13 cellular contexts compared by ENCODE assay signal in genomic region chr13:99972190-99972731, GRCh38. TPM values are rescaled to one million over a fixed set of nuclear protein-coding genes. Genes with fewer than 3 reads are reported as not detected.
DNase-seq lines count a peak whose midpoint lies in the region; ATAC-seq lines count a peak whose summit lies in the region.
"Had no signal": no experiment of that assay in that cellular context is flagged by ENCODE, and none has a peak within 500 bp of the region (broad histone marks: within the 10 kb centered on the region; RNA-seq: fewer than 3 reads in every experiment).

No MANE protein-coding gene starts in this region.

- ATAC-seq in activated CD8-positive, alpha-beta T cell treated with anti-CD3 and anti-CD28 coated beads, Interleukin-2, amount 10 ng/mL, durations not matched to agents 7 days and 5 days = no peak
- ATAC-seq in stimulated activated naive B cell treated with anti-CD40 and anti-IgM and Interleukin-4, amounts not matched to agents 10 μg/mL and 1 μg/mL and 100 μg/mL, for 72 hours (replicated peaks) = no peak
- ATAC-seq in HG03354 (IDR thresholded peaks at IDR 0.05; ENCODE audit: poor library complexity, severe bottlenecking, unreplicated experiment) (no peak), left colon (no peak)
- ATAC-seq: esophagus mucosa had no signal

- H3K36me3 Mint-ChIP-seq in activated naive CD8-positive, alpha-beta T cell = peaks cover 8% of the 10 kb centered on the region
- H3K36me3 Mint-ChIP-seq in activated naive CD8-positive, alpha-beta T cell treated with anti-CD3 and anti-CD28 coated beads for 36 hours = peaks cover 8% of the 10 kb centered on the region
- peaks cover 13% of the 10 kb centered on the region for H3K36me3 Mint-ChIP-seq in activated CD8-positive, alpha-beta T cell treated with anti-CD3 and anti-CD28 coated beads, Interleukin-2, amount 10 ng/mL, durations not matched to agents 7 days and 5 days (ENCODE audit: low read depth)
- H3K36me3 Mint-ChIP-seq in stimulated activated naive B cell treated with anti-CD40 and anti-IgM and Interleukin-4, amounts not matched to agents 10 μg/mL and 1 μg/mL and 100 μg/mL, for 72 hours = peaks cover 10 to 14% of the 10 kb centered on the region in 2 donors

- DNase-seq in activated naive CD8-positive, alpha-beta T cell treated with anti-CD3 and anti-CD28 coated beads for 36 hours = no peak
- DNase-seq in activated CD8-positive, alpha-beta T cell treated with anti-CD3 and anti-CD28 coated beads, Interleukin-2, amount 10 ng/mL, durations not matched to agents 7 days and 5 days = no peak
- no peak for DNase-seq in stimulated activated naive B cell treated with anti-CD40 and anti-IgM and Interleukin-4, amounts not matched to agents 10 μg/mL and 1 μg/mL and 100 μg/mL, for 72 hours
- DNase-seq in GM19240 (ENCODE audit: insufficient read length, low spot score) (no peak), left colon (no peak)
- DNase-seq: brain microvascular endothelial cell; KBM-7; NCI-H187; NK-92 treated with Interleukin-12 subunit alpha and Interleukin-12 subunit beta, amount 100 ng/mL, for 24 hours had no signal

- intact Hi-C loops in left colon (cut with DNase I, micrococcal nuclease) = no loop called here

- CTCF ChIA-PET in activated CD8-positive, alpha-beta T cell treated with anti-CD3 and anti-CD28 coated beads, Interleukin-2, amount 10 ng/mL, durations not matched to agents 7 days and 5 days (lab: Charles Lee) = no interaction called here

- peak overlapping the region; percentile 51 for H3K4me3 Mint-ChIP-seq in activated naive CD8-positive, alpha-beta T cell
- H3K4me3 Mint-ChIP-seq in activated naive CD8-positive, alpha-beta T cell treated with anti-CD3 and anti-CD28 coated beads for 36 hours = no peak overlapping the region
- H3K4me3 Mint-ChIP-seq in activated CD8-positive, alpha-beta T cell treated with anti-CD3 and anti-CD28 coated beads, Interleukin-2, amount 10 ng/mL, durations not matched to agents 7 days and 5 days = peak overlapping the region; percentile 39
- H3K4me3 Mint-ChIP-seq in stimulated activated naive B cell treated with anti-CD40 and anti-IgM and Interleukin-4, amounts not matched to agents 10 μg/mL and 1 μg/mL and 100 μg/mL, for 72 hours = peak overlapping the region; percentile 41 to 66

- H3K4me1 Mint-ChIP-seq in activated naive CD8-positive, alpha-beta T cell (ENCODE audit: low read depth) = peaks cover 24% of the 10 kb centered on the region
- peaks cover 20% of the 10 kb centered on the region for H3K4me1 Mint-ChIP-seq in activated naive CD8-positive, alpha-beta T cell treated with anti-CD3 and anti-CD28 coated beads for 36 hours
- H3K4me1 Mint-ChIP-seq in activated CD8-positive, alpha-beta T cell treated with anti-CD3 and anti-CD28 coated beads, Interleukin-2, amount 10 ng/mL, durations not matched to agents 7 days and 5 days (ENCODE audit: low read depth) = peaks cover 13% of the 10 kb centered on the region
- H3K4me1 Mint-ChIP-seq in stimulated activated naive B cell treated with anti-CD40 and anti-IgM and Interleukin-4, amounts not matched to agents 10 μg/mL and 1 μg/mL and 100 μg/mL, for 72 hours = peaks cover 13 to 32% of the 10 kb centered on the region in 2 donors

- peak overlapping the region; percentile 33 for H3K4me3 ChIP-seq in iPS-11a (ENCODE audit: low read depth, low read length)

- peaks cover 23% of the 10 kb centered on the region for H3K9me3 Mint-ChIP-seq in activated naive CD8-positive, alpha-beta T cell (ENCODE audit: low read depth)
- peaks cover 29% of the 10 kb centered on the region for H3K9me3 Mint-ChIP-seq in activated naive CD8-positive, alpha-beta T cell treated with anti-CD3 and anti-CD28 coated beads for 36 hours
- H3K9me3 Mint-ChIP-seq in activated CD8-positive, alpha-beta T cell treated with anti-CD3 and anti-CD28 coated beads, Interleukin-2, amount 10 ng/mL, durations not matched to agents 7 days and 5 days (ENCODE audit: insufficient read depth) = peaks cover 4% of the 10 kb centered on the region
- H3K9me3 Mint-ChIP-seq in stimulated activated naive B cell treated with anti-CD40 and anti-IgM and Interleukin-4, amounts not matched to agents 10 μg/mL and 1 μg/mL and 100 μg/mL, for 72 hours = peaks cover 4% of the 10 kb centered on the region in 2 donors

- peaks cover 58% of the 10 kb centered on the region for H3K27me3 Mint-ChIP-seq in activated naive CD8-positive, alpha-beta T cell
- H3K27me3 Mint-ChIP-seq in activated naive CD8-positive, alpha-beta T cell treated with anti-CD3 and anti-CD28 coated beads for 36 hours = peaks cover 85% of the 10 kb centered on the region
- H3K27me3 Mint-ChIP-seq in activated CD8-positive, alpha-beta T cell treated with anti-CD3 and anti-CD28 coated beads, Interleukin-2, amount 10 ng/mL, durations not matched to agents 7 days and 5 days (ENCODE audit: low read depth) = peaks cover 76% of the 10 kb centered on the region
- peaks cover 71 to 84% of the 10 kb centered on the region in 2 donors for H3K27me3 Mint-ChIP-seq in stimulated activated naive B cell treated with anti-CD40 and anti-IgM and Interleukin-4, amounts not matched to agents 10 μg/mL and 1 μg/mL and 100 μg/mL, for 72 hours

- POLR2A ChIA-PET in activated CD8-positive, alpha-beta T cell treated with anti-CD3 and anti-CD28 coated beads, Interleukin-2, amount 10 ng/mL, durations not matched to agents 7 days and 5 days (lab: Charles Lee) = no interaction called here

- peak overlapping the region; percentile 46 for H3K27ac Mint-ChIP-seq in activated naive CD8-positive, alpha-beta T cell
- no peak overlapping the region for H3K27ac Mint-ChIP-seq in activated naive CD8-positive, alpha-beta T cell treated with anti-CD3 and anti-CD28 coated beads for 36 hours
- peak overlapping the region; percentile 62 for H3K27ac Mint-ChIP-seq in activated CD8-positive, alpha-beta T cell treated with anti-CD3 and anti-CD28 coated beads, Interleukin-2, amount 10 ng/mL, durations not matched to agents 7 days and 5 days
- peak overlapping the region; percentile 89 for H3K27ac Mint-ChIP-seq in stimulated activated naive B cell treated with anti-CD40 and anti-IgM and Interleukin-4, amounts not matched to agents 10 μg/mL and 1 μg/mL and 100 μg/mL, for 72 hours

RNA-seq across cellular contexts. Expression of gene ZIC5, which starts 0.7 kb away (rescaled TPM):
- total RNA-seq in activated naive CD8-positive, alpha-beta T cell treated with anti-CD3 and anti-CD28 coated beads for 36 hours = not detected
- total RNA-seq in activated CD8-positive, alpha-beta T cell treated with anti-CD3 and anti-CD28 coated beads, Interleukin-2, amount 10 ng/mL, durations not matched to agents 7 days and 5 days = not detected
- not detected for total RNA-seq in left colon
- total RNA-seq: esophagus mucosa had no signal

RNA-seq across cellular contexts. Expression of gene ZIC2, which starts 9.3 kb away (rescaled TPM):
- not detected for total RNA-seq in activated naive CD8-positive, alpha-beta T cell treated with anti-CD3 and anti-CD28 coated beads for 36 hours
- total RNA-seq in activated CD8-positive, alpha-beta T cell treated with anti-CD3 and anti-CD28 coated beads, Interleukin-2, amount 10 ng/mL, durations not matched to agents 7 days and 5 days = not detected
- under 1 TPM; 0.08 to 0.27 TPM for total RNA-seq in left colon
